ENCODE assay signal across 19 cellular contexts in genomic region chr2:195677290-195677689, GRCh38.
"Had no signal": no experiment of that assay in that cellular context is flagged by ENCODE, and none has a peak within 500 bp of the region (broad histone marks: within the 10 kb centered on the region; RNA-seq: fewer than 3 reads in every experiment).

No MANE protein-coding gene starts in this region.

- H3K36me3 ChIP-seq: thyroid gland had no signal

- H3K9me3 ChIP-seq: lower lobe of right lung, thyroid gland had no signal

- H3K4me1 ChIP-seq: lower lobe of right lung, neural progenitor cell, thyroid gland had no signal

- H3K27me3 ChIP-seq: cardiac muscle cell, dorsolateral prefrontal cortex, neural progenitor cell, thyroid gland had no signal

- H2AFZ ChIP-seq: neural progenitor cell had no signal

- H3K27me3 Mint-ChIP-seq: activated naive CD8-positive, alpha-beta T cell treated with anti-CD3 and anti-CD28 coated beads, Interleukin-2, amount 10 ng/mL, durations not matched to agents 7 days and 5 days; progenitor cell of endocrine pancreas had no signal

- H3K4me2 ChIP-seq: neural progenitor cell had no signal

- H3K27ac Mint-ChIP-seq: activated naive CD8-positive, alpha-beta T cell treated with anti-CD3 and anti-CD28 coated beads, Interleukin-2, amount 10 ng/mL, durations not matched to agents 7 days and 5 days; neural progenitor cell had no signal

- H3K4me1 Mint-ChIP-seq: neural progenitor cell had no signal

- ATAC-seq: left colon, lower lobe of right lung, SK-N-SH treated with all-trans-retinoic acid at 6 μM for 48 hours had no signal

- H3K4me3 Mint-ChIP-seq: activated naive CD8-positive, alpha-beta T cell treated with anti-CD3 and anti-CD28 coated beads, Interleukin-2, amount 10 ng/mL, durations not matched to agents 7 days and 5 days; neural progenitor cell had no signal

- FAIRE-seq: colon had no signal

- H3K4me3 ChIP-seq: cardiac muscle cell, dorsolateral prefrontal cortex, lower lobe of right lung, neural progenitor cell, thyroid gland had no signal

- H3K27ac ChIP-seq: cardiac muscle cell, dorsolateral prefrontal cortex, lower lobe of right lung, neural progenitor cell, thyroid gland had no signal

- H3K9ac ChIP-seq: neural progenitor cell had no signal

- DNase-seq: activated CD4-positive, alpha-beta T cell treated with anti-CD3 and anti-CD28 coated beads for 1 hour; activated CD8-positive, alpha-beta memory T cell treated with anti-CD3 and anti-CD28 coated beads for 24 hours; activated CD8-positive, alpha-beta memory T cell treated with anti-CD3 and anti-CD28 coated beads, Interleukin-2, amount 50 U/mL, for 48 hours; activated naive CD8-positive, alpha-beta T cell treated with anti-CD3 and anti-CD28 coated beads, Interleukin-2, amount 10 ng/mL, durations not matched to agents 7 days and 5 days; amygdala; dorsolateral prefrontal cortex; islet precursor cell; left colon; lower lobe of right lung; midbrain; stimulated activated CD8-positive, alpha-beta memory T cell treated with anti-CD3 and anti-CD28 coated beads, Interleukin-4, amount 100 ng/mL, for 48 hours; stimulated activated naive CD4-positive, alpha-beta T cell; T1000; thyroid gland had no signal
